In genomic region chr5:155278524-155278923, GRCh38 we compare ENCODE assay signal across 17 cellular contexts.
"Had no signal": no experiment of that assay in that cellular context is flagged by ENCODE, and none has a peak within 500 bp of the region (broad histone marks: within the 10 kb centered on the region; RNA-seq: fewer than 3 reads in every experiment).

No MANE protein-coding gene starts in this region.

- H3K27ac ChIP-seq: coronary artery, gastrocnemius medialis, neutrophil, thyroid gland, upper lobe of left lung, uterus had no signal

- H3K27me3 ChIP-seq: gastrocnemius medialis, thyroid gland, upper lobe of left lung, uterus had no signal

- H3K27ac Mint-ChIP-seq: endodermal cell; immature natural killer cell; naive thymus-derived CD8-positive, alpha-beta T cell had no signal

- H3K4me1 ChIP-seq: gastrocnemius medialis, thyroid gland, upper lobe of left lung, uterus had no signal

- H3K36me3 ChIP-seq: gastrocnemius medialis, neutrophil, thyroid gland, upper lobe of left lung, uterus had no signal

- H3K9me3 ChIP-seq: gastrocnemius medialis, mucosa of descending colon, neutrophil, thyroid gland, upper lobe of left lung, uterus had no signal

- DNase-seq: effector CD4-positive, alpha-beta T cell; endodermal cell; gastrocnemius medialis; immature natural killer cell; kidney; left cardiac atrium; mucosa of descending colon; naive thymus-derived CD8-positive, alpha-beta T cell; posterior cingulate gyrus; stimulated activated CD4-positive, alpha-beta T cell treated with anti-CD3 and anti-CD28 coated beads, Interleukin-2, amount 100 ng/mL, for 48 hours; stimulated activated naive CD4-positive, alpha-beta T cell treated with Interleukin-2 at 50 U/mL for 16 hours; thyroid gland; upper lobe of left lung; uterus had no signal

- H3K4me3 ChIP-seq: coronary artery, gastrocnemius medialis, mucosa of descending colon, smooth muscle cell, thyroid gland, upper lobe of left lung, uterus had no signal

- H3K36me3 Mint-ChIP-seq: naive thymus-derived CD8-positive, alpha-beta T cell had no signal

- H3K4me2 ChIP-seq: smooth muscle cell had no signal

- ATAC-seq: gastrocnemius medialis; mucosa of descending colon; naive thymus-derived CD8-positive, alpha-beta T cell had no signal

- H3K4me3 Mint-ChIP-seq: endodermal cell; immature natural killer cell; naive thymus-derived CD8-positive, alpha-beta T cell had no signal

- H3K9me3 Mint-ChIP-seq: endodermal cell had no signal

- H3K4me1 Mint-ChIP-seq: immature natural killer cell had no signal
